9 cellular contexts compared by ENCODE assay signal in genomic region chr9:129069128-129069824, GRCh38. TPM values are rescaled to one million over a fixed set of nuclear protein-coding genes. Genes with fewer than 3 reads are reported as not detected.
DNase-seq lines count a peak whose midpoint lies in the region; ATAC-seq and TF ChIP-seq lines count a peak whose summit lies in the region.
"Had no signal": no experiment of that assay in that cellular context is flagged by ENCODE, and none has a peak within 500 bp of the region (broad histone marks: within the 10 kb centered on the region; RNA-seq: fewer than 3 reads in every experiment).

No MANE protein-coding gene starts in this region.

- H3K79me1 ChIP-seq in H9 (ENCODE audit: insufficient read depth, low read depth, low read length, poor library complexity, severe bottlenecking): no peaks in the 10 kb centered on the region

- DNase-seq in GM13977 (ENCODE audit: low spot score) (peak; percentile 69), Right ventricle myocardium superior (peak; percentile 88), H9 (no peak), ACHN (no peak)
- DNase-seq in activated CD8-positive, alpha-beta memory T cell treated with anti-CD3 and anti-CD28 coated beads, Interleukin-2, amount 50 U/mL, for 4 hours: peak; percentile 53
- peak; percentile 31 to 35 for DNase-seq in stimulated activated CD4-positive, alpha-beta T cell treated with anti-CD3 and anti-CD28 coated beads, Interleukin-15, amount 100 ng/mL, for 1 hour (ENCODE audit: low read depth in 1 of 2, low spot score in 1 of 2)

- H3K9me3 ChIP-seq in Loucy (ENCODE audit: insufficient read depth, low read depth, low read length): no peaks in the 10 kb centered on the region
- no peaks in the 10 kb centered on the region for H3K9me3 ChIP-seq in H9 (ENCODE audit: control insufficient read depth, low read depth, low read length)
- H3K9me3 ChIP-seq: breast epithelium had no signal

- no peaks in the 10 kb centered on the region for H3K9me3 Mint-ChIP-seq in H9

- peaks cover 14 to 23% of the 10 kb centered on the region in 2 experiments for H3K4me1 Mint-ChIP-seq in H9

- H3K36me3 ChIP-seq in Loucy (ENCODE audit: insufficient read depth, low read length): no peaks in the 10 kb centered on the region

- peaks cover 11% of the 10 kb centered on the region; the same call in 1 of the 2 replicates for H3F3A ChIP-seq in Loucy (ENCODE audit: low read depth)

- in situ Hi-C loops in GM13977 (cut with MboI; ENCODE audit: low pct_unique_long_range_greater_than_20kb, low sequenced_read_pairs, unreplicated experiment) (no loop called here), ACHN (cut with HindIII; ENCODE audit: low pct_ligation_motif_present, low pct_unique_long_range_greater_than_20kb, low sequenced_read_pairs) (no loop called here)

- no peak overlapping the region; the same call in 1 of the 2 replicates for H2BK15ac ChIP-seq in H9 (ENCODE audit: low read depth, low read length)

- H3K27me3 Mint-ChIP-seq in H9 (ENCODE audit: low read depth): no peaks in the 10 kb centered on the region

- H4K8ac ChIP-seq in H9 (replicated peaks; ENCODE audit: insufficient read length, low read depth, low read length): no peak overlapping the region

- H3K4me1 ChIP-seq in Loucy (ENCODE audit: insufficient read depth, low read length, poor library complexity, severe bottlenecking): peaks cover 45% of the 10 kb centered on the region
- peaks cover 5% of the 10 kb centered on the region; the same call in 1 of the 2 replicates for H3K4me1 ChIP-seq in H9 (ENCODE audit: insufficient read depth, low read length)
- H3K4me1 ChIP-seq: breast epithelium had no signal

- H3K27ac Mint-ChIP-seq in H9: no peak overlapping the region; a peak in 2 of 7 replicates

- no peak overlapping the region for H2BK5ac ChIP-seq in H9 (ENCODE audit: insufficient read length, low read length)

- H3K9me2 ChIP-seq in Loucy (replicated peaks; ENCODE audit: low read depth, low read length): no peaks in the 10 kb centered on the region

- H2AFZ ChIP-seq in Loucy (ENCODE audit: low read length) (no peak overlapping the region), H9 (ENCODE audit: low read length) (no peak overlapping the region)

- H3K23me2 ChIP-seq in H9 (ENCODE audit: insufficient read length, low read depth, low read length, poor library complexity, severe bottlenecking): no peaks in the 10 kb centered on the region

- H3K4ac ChIP-seq in H9 (ENCODE audit: low read depth, low read length): no peak overlapping the region

- peaks cover 18 to 37% (median 34%) of the 10 kb centered on the region in 3 experiments; a peak in 6 of 7 replicates for H3K36me3 Mint-ChIP-seq in H9 (ENCODE audit: insufficient read depth in 1 of 3, low read depth in 3 of 3)

- WGBS in H9 (ENCODE audit: extremely low coverage, insufficient read length, low lambda C conversion rate): no CpG with 5 or more reads among the region's 27 CpGs

- no peak overlapping the region for H3T11ph ChIP-seq in H9 (ENCODE audit: low read length)

- no peak overlapping the region for H3K14ac ChIP-seq in H9 (ENCODE audit: insufficient read depth, low read length)

- no peak overlapping the region for H4K5ac ChIP-seq in H9 (ENCODE audit: insufficient read length, low read depth, low read length)

- H2BK20ac ChIP-seq in H9 (ENCODE audit: low read depth, low read length, poor library complexity, severe bottlenecking): no peak overlapping the region

- H3K9ac ChIP-seq in Loucy (ENCODE audit: low read depth, low read length, poor library complexity, severe bottlenecking) (peak overlapping the region; percentile 89), H9 (ENCODE audit: extremely low read depth, insufficient read length, low read length) (no peak overlapping the region)

- no peak overlapping the region for H3K18ac ChIP-seq in H9 (ENCODE audit: insufficient read length, low read depth, low read length)

- intact Hi-C loops in Right ventricle myocardium superior (cut with DNase I): no loop called here

- H4K91ac ChIP-seq in H9 (ENCODE audit: insufficient read length, low read depth, low read length): no peak overlapping the region

- peak overlapping the region; percentile 68 for H3K4me3 ChIP-seq in Loucy (ENCODE audit: low read length, poor library complexity, severe bottlenecking)
- H3K4me3 ChIP-seq: breast epithelium had no signal

- H3K56ac ChIP-seq in H9 (ENCODE audit: insufficient read length, low read depth, low read length): no peak overlapping the region

- H3K79me2 ChIP-seq in Loucy (ENCODE audit: insufficient read depth, low read length) (peaks cover 20% of the 10 kb centered on the region; the same call in 1 of the 2 replicates), H9 (ENCODE audit: insufficient read depth, low read length) (no peaks in the 10 kb centered on the region)

- no peaks in the 10 kb centered on the region for H3K27me3 ChIP-seq in Loucy (ENCODE audit: insufficient read depth, low read length, poor library complexity, severe bottlenecking)
- H3K27me3 ChIP-seq in H9 (ENCODE audit: insufficient read depth, low read length): no peaks in the 10 kb centered on the region
- H3K27me3 ChIP-seq: breast epithelium had no signal

- H2AK5ac ChIP-seq in H9 (ENCODE audit: insufficient read length, low read length): no peak overlapping the region

- no peak overlapping the region for H3K27ac ChIP-seq in H9 (ENCODE audit: insufficient read length, low read depth, low read length)
- H3K27ac ChIP-seq: breast epithelium had no signal

- H3K23ac ChIP-seq in H9 (ENCODE audit: insufficient read length, low read depth, low read length): no peak overlapping the region

- TF ChIP-seq CTCF in GM13977 (IDR thresholded peaks at IDR 0.05; ENCODE audit: extremely low read depth, insufficient read depth, missing control alignments) (no peak), Loucy (conservative IDR thresholded peaks at IDR 0.05; ENCODE audit: low read length) (no peak), H9 (conservative IDR thresholded peaks at IDR 0.05) (no peak)

- no peak overlapping the region for H2BK12ac ChIP-seq in H9 (ENCODE audit: insufficient read length, low read depth, low read length)

- ATAC-seq in Right ventricle myocardium superior (ENCODE audit: poor library complexity): peak; percentile 95
- no peak for ATAC-seq in HG02885 (IDR thresholded peaks at IDR 0.05; ENCODE audit: poor library complexity, unreplicated experiment)

- H3K4me2 ChIP-seq in Loucy (ENCODE audit: low read depth, low read length, poor library complexity, severe bottlenecking) (peak overlapping the region; percentile 90), H9 (ENCODE audit: insufficient read depth, insufficient read length, low read length) (no peak overlapping the region)

- H3K4me3 Mint-ChIP-seq in H9: no peak overlapping the region

- H2BK120ac ChIP-seq in H9 (ENCODE audit: low read depth, low read length, poor library complexity, severe bottlenecking): no peak overlapping the region

- no peaks in the 10 kb centered on the region for H4K20me1 ChIP-seq in Loucy (ENCODE audit: insufficient read depth, low read length, poor library complexity, severe bottlenecking)
- no peaks in the 10 kb centered on the region for H4K20me1 ChIP-seq in H9 (ENCODE audit: control insufficient read depth, insufficient read depth, insufficient read length)

RNA-seq across cellular contexts. Expression of gene DOLPP1, which starts 11.6 kb away (rescaled TPM):
- total RNA-seq in Right ventricle myocardium superior: 4.4 TPM
- 42.6 and 43.3 TPM in 2 replicates for total RNA-seq in H9 (2021)

RNA-seq across cellular contexts. Expression of gene MIGA2, which starts 32.9 kb away (rescaled TPM):
- total RNA-seq in Right ventricle myocardium superior (32.8 TPM), H9 (2021) (37.8 and 38.8 TPM in 2 replicates)

RNA-seq across cellular contexts. Expression of gene SH3GLB2, which starts 41.1 kb away (rescaled TPM):
- total RNA-seq in Right ventricle myocardium superior (30.8 TPM), H9 (2021) (69.0 and 69.5 TPM in 2 replicates)

RNA-seq across cellular contexts. Expression of gene CRAT, which starts 41.3 kb away (rescaled TPM):
- 85.4 TPM for total RNA-seq in Right ventricle myocardium superior
- total RNA-seq in H9 (2021): 15.0 and 15.7 TPM in 2 replicates

RNA-seq across cellular contexts. Expression of gene PTPA, which starts 41.9 kb away (rescaled TPM):
- total RNA-seq in Right ventricle myocardium superior (179 TPM), H9 (2021) (140 and 145 TPM in 2 replicates)

Comparison
In these comparisons a context has a peak if more than half of its experiments do, and no peak if none do; other contexts are left out.
1. DNase-seq: peak in GM13977 (single experiment), activated CD8-positive, alpha-beta memory T cell treated with anti-CD3 and anti-CD28 coated beads, Interleukin-2, amount 50 U/mL, for 4 hours (single experiment), Right ventricle myocardium superior (single experiment) and stimulated activated CD4-positive, alpha-beta T cell treated with anti-CD3 and anti-CD28 coated beads, Interleukin-15, amount 100 ng/mL, for 1 hour (2 of 2); none in H9 (single experiment) and ACHN (single experiment).